ENCODE assay signal across 9 cellular contexts in genomic region chr15:74134387-74135027, GRCh38. TPM values are rescaled to one million over a fixed set of nuclear protein-coding genes. Genes with fewer than 3 reads are reported as not detected.
A peak's percentile ranks its signal among the peaks of the same experiment; 100 is the strongest.
DNase-seq lines count a peak whose midpoint lies in the region; ATAC-seq and TF ChIP-seq lines count a peak whose summit lies in the region.
"Had no signal": no experiment of that assay in that cellular context is flagged by ENCODE, and none has a peak within 500 bp of the region (broad histone marks: within the 10 kb centered on the region; RNA-seq: fewer than 3 reads in every experiment).

No MANE protein-coding gene starts in this region.

- peaks cover 96% of the 10 kb centered on the region for H3K27me3 Mint-ChIP-seq in endodermal cell (ENCODE audit: insufficient read depth)
- H3K27me3 Mint-ChIP-seq in naive thymus-derived CD4-positive, alpha-beta T cell, result peaks cover 66 to 89% (median 77%) of the 10 kb centered on the region in 5 donors

- H3K14ac ChIP-seq in IMR-90 (replicated peaks; ENCODE audit: low read depth, low read length), result no peak overlapping the region

- H3K36me3 ChIP-seq in IMR-90 (ENCODE audit: control insufficient read depth, insufficient read depth, low read length), result no peaks in the 10 kb centered on the region
- no peaks in the 10 kb centered on the region for H3K36me3 ChIP-seq in endodermal cell (ENCODE audit: control insufficient read depth, insufficient read depth, low read length)
- H3K36me3 ChIP-seq in naive thymus-derived CD4-positive, alpha-beta T cell (ENCODE audit: control insufficient read depth in 2 of 3, insufficient read depth in 3 of 3, low read length in 3 of 3), result no peaks in the 10 kb centered on the region

- H3K9me3 Mint-ChIP-seq in endodermal cell, result no peaks in the 10 kb centered on the region
- H3K9me3 Mint-ChIP-seq in naive thymus-derived CD4-positive, alpha-beta T cell, result peaks cover 0 to 2% (median 0%) of the 10 kb centered on the region in 11 donors

- no peak overlapping the region for H2AK5ac ChIP-seq in IMR-90 (ENCODE audit: low read depth, low read length)

- H3K27ac ChIP-seq in C4-2B, result no peak overlapping the region
- H3K27ac ChIP-seq in IMR-90 (ENCODE audit: insufficient read depth, low read length), result no peak overlapping the region
- no peak overlapping the region for H3K27ac ChIP-seq in endodermal cell (ENCODE audit: low read depth, low read length)
- no peak overlapping the region for H3K27ac ChIP-seq in naive thymus-derived CD4-positive, alpha-beta T cell (ENCODE audit: low read depth, low read length)

- H4K8ac ChIP-seq in IMR-90 (ENCODE audit: low read depth in 2 of 2, low read length in 2 of 2), result no peak overlapping the region

- ATAC-seq in IMR-90 (ENCODE audit: low read depth) (peak; percentile 72), HG03442 (IDR thresholded peaks at IDR 0.05; ENCODE audit: unreplicated experiment) (no peak)
- ATAC-seq in naive thymus-derived CD4-positive, alpha-beta T cell, result no peak

- H3K27me3 ChIP-seq in IMR-90 (ENCODE audit: control insufficient read depth, insufficient read depth, low read length) (peaks cover 89% of the 10 kb centered on the region), endodermal cell (ENCODE audit: control insufficient read depth, insufficient read depth, low read length, poor library complexity, severe bottlenecking) (peaks cover 79% of the 10 kb centered on the region)
- H3K27me3 ChIP-seq in naive thymus-derived CD4-positive, alpha-beta T cell (ENCODE audit: control insufficient read depth in 2 of 2, insufficient read depth in 2 of 2, low read length in 2 of 2), result peaks cover 0 to 27% of the 10 kb centered on the region in 2 donors

- H3K56ac ChIP-seq in IMR-90 (ENCODE audit: extremely low read depth, insufficient read depth, low read length), result no peak overlapping the region

- H2BK120ac ChIP-seq in IMR-90 (ENCODE audit: low read depth, low read length), result no peak overlapping the region

- no peak for TF ChIP-seq POLR2A in IMR-90 (IDR thresholded peaks at IDR 0.05; ENCODE audit: low read depth, low read length)

- intact Hi-C loops in IMR-90 (cut with micrococcal nuclease), result loop anchor here (1.0 kb wide), 1 partner anchor 161 kb away; no protein-coding TSS in a partner anchor
- intact Hi-C loops in naive thymus-derived CD4-positive, alpha-beta T cell (cut with micrococcal nuclease), result loop anchor here in 1 of 2 donors (1.0 kb wide), 1 partner anchor 161 kb away; no protein-coding TSS in a partner anchor

- no peak overlapping the region for H4K5ac ChIP-seq in IMR-90 (ENCODE audit: low read depth, low read length)

- no peak overlapping the region for H3K4me2 ChIP-seq in IMR-90 (ENCODE audit: low read depth, low read length)

- peaks cover 8% of the 10 kb centered on the region for H3K9me3 ChIP-seq in IMR-90 (ENCODE audit: control insufficient read depth, insufficient read depth, low read length)
- H3K9me3 ChIP-seq in endodermal cell (ENCODE audit: control insufficient read depth, low read length), result no peaks in the 10 kb centered on the region
- H3K9me3 ChIP-seq in naive thymus-derived CD4-positive, alpha-beta T cell (ENCODE audit: control insufficient read depth in 2 of 3, low read length in 3 of 3), result no peaks in the 10 kb centered on the region

- H3K9ac ChIP-seq in IMR-90 (ENCODE audit: low read depth, low read length), result no peak overlapping the region
- H3K9ac ChIP-seq in endodermal cell (ENCODE audit: extremely low read depth, low read length, poor library complexity, severe bottlenecking), result no peak overlapping the region

- dilution Hi-C loops in IMR-90 (cut with HindIII; ENCODE audit: low sequenced_read_pairs, unreplicated experiment), result no loop called here

- H3K23ac ChIP-seq in IMR-90 (ENCODE audit: low read depth, low read length), result no peak overlapping the region

- H3K4ac ChIP-seq in IMR-90 (ENCODE audit: low read depth, low read length), result no peak overlapping the region

- POLR2A ChIA-PET in IMR-90 (lab: Charles Lee; ENCODE audit: unreplicated experiment), result no interaction called here
- POLR2A ChIA-PET in naive thymus-derived CD4-positive, alpha-beta T cell (lab: Charles Lee), result no interaction called here

- no peak overlapping the region for H2AK9ac ChIP-seq in IMR-90 (replicated peaks; ENCODE audit: low read depth, low read length, poor library complexity)

- peak; percentile 44 for TF ChIP-seq RAD21 in IMR-90 (IDR thresholded peaks at IDR 0.05; ENCODE audit: low read length)

- H2BK20ac ChIP-seq in IMR-90 (ENCODE audit: low read depth, low read length), result no peak overlapping the region

- peaks cover 2% of the 10 kb centered on the region for H3K9me1 ChIP-seq in IMR-90 (ENCODE audit: insufficient read depth, low read length)

- WGBS in IMR-90 (ENCODE audit: extremely low coverage in 2 of 2, insufficient read length in 1 of 2), 2 experiments, result 6% methylated on average over 27 of the region's 53 CpGs; no CpG with 5 or more reads in 1 of the 2 experiments
- WGBS in endodermal cell (ENCODE audit: insufficient coverage in 1 of 2, insufficient read length in 1 of 2), 2 experiments, result 15 to 31% methylated on average over 38 to 53 of the region's 53 CpGs

- H2BK5ac ChIP-seq in IMR-90 (ENCODE audit: low read depth, low read length, poor library complexity, severe bottlenecking), result no peak overlapping the region

- H4K20me1 ChIP-seq in IMR-90 (ENCODE audit: insufficient read depth, low read length), result peaks cover 22% of the 10 kb centered on the region; the same call in 1 of the 2 replicates

- no peaks in the 10 kb centered on the region for H3K79me1 ChIP-seq in IMR-90 (ENCODE audit: low read depth in 1 of 2, low read length in 2 of 2)

- no peaks in the 10 kb centered on the region for H3K36me3 Mint-ChIP-seq in endodermal cell (ENCODE audit: low read depth)
- peaks cover 0 to 10% (median 0%) of the 10 kb centered on the region in 5 donors for H3K36me3 Mint-ChIP-seq in naive thymus-derived CD4-positive, alpha-beta T cell

- TF ChIP-seq CTCF in C4-2B (conservative IDR thresholded peaks at IDR 0.05), result peak; percentile 69
- TF ChIP-seq CTCF in IMR-90 (conservative IDR thresholded peaks at IDR 0.05; ENCODE audit: low read depth, low read length), result peak; percentile 49
- peak; percentile 88 for TF ChIP-seq CTCF in endodermal cell (conservative IDR thresholded peaks at IDR 0.05)

- H3K4me3 ChIP-seq in IMR-90 (ENCODE audit: insufficient read depth, low read depth, low read length), result no peak overlapping the region
- no peak overlapping the region for H3K4me3 ChIP-seq in endodermal cell (ENCODE audit: low read length)
- H3K4me3 ChIP-seq in naive thymus-derived CD4-positive, alpha-beta T cell (ENCODE audit: low read length), result no peak overlapping the region

- DNase-seq in IMR-90, result peak; percentile 23
- peak; percentile 95 for DNase-seq in endodermal cell
- peak in 1 of 9 donors; percentile 32 for DNase-seq in naive thymus-derived CD4-positive, alpha-beta T cell
- DNase-seq in NCI-H226, result no peak
- no peak for DNase-seq in NCI-H82 (lab: John Stamatoyannopoulos, UW)
- no peak for DNase-seq in epidermal melanocyte (ENCODE audit: insufficient read length, low spot score)
- DNase-seq: activated effector memory CD4-positive, alpha-beta T cell treated with Interleukin-2 at 50 U/mL for 16 hours had no signal

- no peak overlapping the region for H3K27ac Mint-ChIP-seq in endodermal cell
- peak overlapping the region in 1 of 9 donors; percentile 33 for H3K27ac Mint-ChIP-seq in naive thymus-derived CD4-positive, alpha-beta T cell

- H3K4me1 ChIP-seq in IMR-90 (ENCODE audit: control insufficient read depth, insufficient read depth, low read length) (no peaks in the 10 kb centered on the region; the same call in 1 of the 2 replicates), endodermal cell (ENCODE audit: control insufficient read depth, insufficient read depth, low read length) (no peaks in the 10 kb centered on the region)
- peaks cover 4 to 20% of the 10 kb centered on the region in 2 donors for H3K4me1 ChIP-seq in naive thymus-derived CD4-positive, alpha-beta T cell (ENCODE audit: control insufficient read depth in 2 of 2, insufficient read depth in 2 of 2, low read length in 2 of 2)

- H4K91ac ChIP-seq in IMR-90 (ENCODE audit: insufficient read depth, low read depth, low read length), result no peak overlapping the region

- CTCF ChIA-PET in IMR-90 (lab: Yijun Ruan, JAX), result interaction anchor here (0.8 to 1.0 kb wide), 3 partner anchors 173 to 185 kb away, joined by 3 read pairs; no protein-coding TSS in a partner anchor
- CTCF ChIA-PET in naive thymus-derived CD4-positive, alpha-beta T cell (lab: Charles Lee), result no interaction called here

- no peak overlapping the region for H2BK15ac ChIP-seq in IMR-90 (ENCODE audit: low read depth, low read length)

- no peak overlapping the region for H3K18ac ChIP-seq in IMR-90 (ENCODE audit: low read depth, low read length)

- peak overlapping the region; percentile 53 for H3K4me3 Mint-ChIP-seq in endodermal cell
- H3K4me3 Mint-ChIP-seq in naive thymus-derived CD4-positive, alpha-beta T cell, result peak overlapping the region in 6 of 10 donors; percentile 66 to 80 (median 67)

- H2AFZ ChIP-seq in IMR-90 (replicated peaks; ENCODE audit: low read length, poor library complexity), result peak overlapping the region; percentile 74

- no TSS peak for BruUV-seq in IMR-90 (replicated peaks; lab: Mats Ljungman, UMichigan)

- in situ Hi-C loops in IMR-90 (cut with MboI; ENCODE audit: low sequenced_read_pairs), result loop anchor here (5.0 kb wide), 1 partner anchor 157 kb away; no protein-coding TSS in a partner anchor

- H3K4me1 Mint-ChIP-seq in endodermal cell, result peaks cover 17% of the 10 kb centered on the region
- peaks cover 24 to 47% (median 33%) of the 10 kb centered on the region in 7 donors for H3K4me1 Mint-ChIP-seq in naive thymus-derived CD4-positive, alpha-beta T cell

RNA-seq across cellular contexts. Expression of gene ISLR2, which starts 4.1 kb away (rescaled TPM):
- not detected in 2 replicates for total RNA-seq in IMR-90 (2012; rRNA removed)
- polyA plus RNA-seq in IMR-90 (2012; rRNA removed), result not detected in 2 replicates
- polyA plus RNA-seq in IMR-90 (2012; cell fraction: cytosol; rRNA removed), result not detected in 2 replicates
- polyA plus RNA-seq in IMR-90 (2012; cell fraction: nucleus; rRNA removed; ENCODE audit: low replicate concordance), result not detected in 2 replicates
- not detected for total RNA-seq in endodermal cell
- polyA plus RNA-seq in endodermal cell (2013, experiment 1 of 2), result 2.6 TPM
- 1.9 TPM for polyA plus RNA-seq in endodermal cell (2013, experiment 2 of 2)
- total RNA-seq in naive thymus-derived CD4-positive, alpha-beta T cell, result not detected
- not detected for polyA plus RNA-seq in naive thymus-derived CD4-positive, alpha-beta T cell

RNA-seq across cellular contexts. Expression of gene ISLR, which starts 39.0 kb away (rescaled TPM):
- total RNA-seq in IMR-90 (2012; rRNA removed) (under 0.01 TPM in 2 replicates), endodermal cell (under 1 TPM in 1 of 2 donors, not detected in 1; 0.29 TPM)
- polyA plus RNA-seq in IMR-90 (2012; rRNA removed), result 0.79 and 1.0 TPM in 2 replicates
- 0.53 and 2.1 TPM in 2 replicates for polyA plus RNA-seq in IMR-90 (2012; cell fraction: cytosol; rRNA removed)
- 0.40 and 0.44 TPM in 2 replicates for polyA plus RNA-seq in IMR-90 (2012; cell fraction: nucleus; rRNA removed; ENCODE audit: low replicate concordance)
- polyA plus RNA-seq in endodermal cell (2013, experiment 1 of 2), result 2.7 TPM
- 2.9 TPM for polyA plus RNA-seq in endodermal cell (2013, experiment 2 of 2)
- total RNA-seq in naive thymus-derived CD4-positive, alpha-beta T cell, result not detected
- not detected for polyA plus RNA-seq in naive thymus-derived CD4-positive, alpha-beta T cell

RNA-seq across cellular contexts. Expression of gene GOLGA6A, which starts 52.2 kb away (rescaled TPM):
- total RNA-seq in IMR-90 (2012; rRNA removed) (not detected in 2 replicates), endodermal cell (under 1 TPM; 0.75 to 0.86 TPM)
- not detected in 2 replicates for polyA plus RNA-seq in IMR-90 (2012; rRNA removed)
- not detected in 2 replicates for polyA plus RNA-seq in IMR-90 (2012; cell fraction: cytosol; rRNA removed)
- polyA plus RNA-seq in IMR-90 (2012; cell fraction: nucleus; rRNA removed; ENCODE audit: low replicate concordance), result 0.14 TPM in 1 of 2 replicates, not detected in the other
- 0.14 TPM for polyA plus RNA-seq in endodermal cell (2013, experiment 1 of 2)
- 0.12 TPM for polyA plus RNA-seq in endodermal cell (2013, experiment 2 of 2)
- under 1 TPM in 3 of 5 experiments, not detected in 2; 0.29 to 0.53 (median 0.32) TPM for total RNA-seq in naive thymus-derived CD4-positive, alpha-beta T cell
- polyA plus RNA-seq in naive thymus-derived CD4-positive, alpha-beta T cell, result under 1 TPM in 1 of 2 donors, not detected in 1; 0.14 TPM

Comparison
In these comparisons a context has a peak if more than half of its experiments do, and no peak if none do; other contexts are left out.
1. DNase-seq: peak in IMR-90 (single experiment) and endodermal cell (single experiment); none in NCI-H226 (single experiment), NCI-H82 (single experiment) and epidermal melanocyte (single experiment).
2. Peak in every context shown above with its lines, with median percentiles within 50 percentile points of each other: CTCF ChIP-seq.